ENCODE assay signal across 31 cellular contexts in genomic region chr21:15856813-15857212, GRCh38.
"Had no signal": no experiment of that assay in that cellular context is flagged by ENCODE, and none has a peak within 500 bp of the region (broad histone marks: within the 10 kb centered on the region; RNA-seq: fewer than 3 reads in every experiment).

No MANE protein-coding gene starts in this region.

- DNase-seq: activated effector memory CD4-positive, alpha-beta T cell treated with anti-CD3 and anti-CD28 coated beads, Interleukin-2, amount 50 U/mL, for 16 hours; activated effector memory CD4-positive, alpha-beta T cell treated with Interleukin-2 at 50 U/mL for 16 hours; activated gamma-delta T cell; activated gamma-delta T cell treated with Interleukin-2 at 50 U/mL for 16 hours; activated naive CD4-positive, alpha-beta T cell; activated naive CD4-positive, alpha-beta T cell treated with anti-CD3 and anti-CD28 coated beads for 36 hours; activated naive CD4-positive, alpha-beta T cell treated with anti-CD3 and anti-CD28 coated beads, Interleukin-2, amount 10 ng/mL, durations not matched to agents 7 days and 5 days; activated naive CD4-positive, alpha-beta T cell treated with anti-CD3 and anti-CD28 coated beads, Interleukin-2, amount 50 U/mL, for 16 hours; activated naive CD4-positive, alpha-beta T cell treated with Interleukin-2 at 50 U/mL for 16 hours; activated naive CD8-positive, alpha-beta T cell treated with anti-CD3 and anti-CD28 coated beads for 36 hours; activated naive CD8-positive, alpha-beta T cell treated with anti-CD3 and anti-CD28 coated beads, Interleukin-2, amount 10 ng/mL, durations not matched to agents 7 days and 5 days; activated naive CD8-positive, alpha-beta T cell treated with anti-CD3 and anti-CD28 coated beads, Interleukin-2, amount 50 U/mL, for 24 hours; activated T-cell treated with anti-CD3 and anti-CD28 coated beads for 4 hours; activated T-cell treated with anti-CD3 and anti-CD28 coated beads, Interleukin-2, amount 50 U/mL, for 1 hour; activated T-cell treated with anti-CD3 and anti-CD28 coated beads, Interleukin-2, amount 50 U/mL, for 24 hours; activated T-cell treated with anti-CD3 and anti-CD28 coated beads, Interleukin-2, amount 50 U/mL, for 4 hours; activated T-cell treated with anti-CD3 and anti-CD28 coated beads, Interleukin-2, amount 50 U/mL, for 48 hours; activated T-cell treated with anti-CD3 and anti-CD28 coated beads, Interleukin-2, amount 50 U/mL, for 72 hours; adrenal gland; amniotic stem cell; amygdala; anterior cingulate cortex; body of pancreas; brain microvascular endothelial cell; central memory CD4-positive, alpha-beta T cell; cerebellar nuclear complex had no signal

- H3K27me3 ChIP-seq: adrenal gland, ascending aorta, body of pancreas, brain microvascular endothelial cell, breast epithelium, cardiac muscle cell had no signal

- ATAC-seq: activated naive CD4-positive, alpha-beta T cell treated with anti-CD3 and anti-CD28 coated beads, Interleukin-2, amount 50 U/mL, for 72 hours; activated naive CD8-positive, alpha-beta T cell treated with anti-CD3 and anti-CD28 coated beads, Interleukin-2, amount 50 U/mL, for 24 hours; activated T-cell treated with anti-CD3 and anti-CD28 coated beads, Interleukin-2, amount 50 U/mL, for 4 hours; activated T-cell treated with anti-CD3 and anti-CD28 coated beads, Interleukin-2, amount 50 U/mL, for 72 hours; activated T-helper 17 cell treated with anti-CD3 and anti-CD28 coated beads, Interleukin-2, amount 50 U/mL, for 72 hours; body of pancreas had no signal

- H3K9me3 ChIP-seq: adrenal gland, ascending aorta, body of pancreas, breast epithelium had no signal

- H3K4me3 ChIP-seq: adrenal gland, ascending aorta, body of pancreas, breast epithelium, cardiac muscle cell had no signal

- H3K36me3 ChIP-seq: adrenal gland, brain microvascular endothelial cell, cardiac muscle cell had no signal

- H3K27ac ChIP-seq: adrenal gland, ascending aorta, body of pancreas, brain microvascular endothelial cell, breast epithelium, cardiac muscle cell had no signal

- H3K4me1 ChIP-seq: ascending aorta, body of pancreas, breast epithelium had no signal
